ENCODE assay signal across 9 cellular contexts in genomic region chr4:99947190-99947578, GRCh38. TPM values are rescaled to one million over a fixed set of nuclear protein-coding genes. Genes with fewer than 3 reads are reported as not detected.
DNase-seq lines count a peak whose midpoint lies in the region; ATAC-seq, FAIRE-seq and TF ChIP-seq lines count a peak whose summit lies in the region.
"Had no signal": no experiment of that assay in that cellular context is flagged by ENCODE, and none has a peak within 500 bp of the region (broad histone marks: within the 10 kb centered on the region; RNA-seq: fewer than 3 reads in every experiment).

No MANE protein-coding gene starts in this region.

- TF ChIP-seq RAD21 in K562 (CRISPR knock-in tag; conservative IDR thresholded peaks at IDR 0.05 in 1 of 2, IDR thresholded peaks at IDR 0.05 in 1 of 2), result no peak

- no peak for FAIRE-seq in K562 (lab: Jason Lieb, UNC)
- FAIRE-seq: HTR-8/SVneo had no signal

- peaks cover 87% of the 10 kb centered on the region for H3K79me2 ChIP-seq in K562 (ENCODE audit: control insufficient read depth, insufficient read depth, low read length)

- H3K4me1 Mint-ChIP-seq in type B pancreatic cell (ENCODE audit: unreplicated experiment), result peaks cover 25% of the 10 kb centered on the region

- peak overlapping the region; percentile 83 for H3K4me2 ChIP-seq in K562 (ENCODE audit: insufficient read depth, low read length)

- intact Hi-C loops in heart left ventricle (cut with DNase I) (loop anchor here (2.0 to 10.0 kb wide), 10 partner anchors 50 to 385 kb away; partner anchors contain the start of genes TRMT10A (in 6 of the 10), LAMTOR3 (in 5 of the 10) and DAPP1 (in 1 of the 10)), cardiac septum (cut with DNase I) (loop anchor here (5.0 kb wide), 1 partner anchor 140 kb away; no protein-coding TSS in a partner anchor), K562 (cut with micrococcal nuclease) (loop anchor here (5.0 kb wide), 1 partner anchor 385 kb away; the partner anchor contains the start of gene TRMT10A), lower leg skin (cut with DNase I; ENCODE audit: low total_unique reads) (loop anchor here (10.0 kb wide), 1 partner anchor 52 kb away; the partner anchor contains the start of gene LAMTOR3)

- H3K4me3 ChIP-seq in heart left ventricle (peak overlapping the region; percentile 72 to 99 (median 94)), K562 (peak overlapping the region; percentile 87), lower leg skin (ENCODE audit: low read depth, poor library complexity, severe bottlenecking) (peak overlapping the region; percentile 94)

- no peaks in the 10 kb centered on the region for H3K9me1 ChIP-seq in K562 (ENCODE audit: control insufficient read depth, insufficient read depth, low read length)

- ATAC-seq in heart left ventricle (no peak), K562 (no peak), GM18520 (IDR thresholded peaks at IDR 0.05; ENCODE audit: unreplicated experiment) (no peak), HG02884 (IDR thresholded peaks at IDR 0.05; ENCODE audit: unreplicated experiment) (no peak), HG03139 (IDR thresholded peaks at IDR 0.05; ENCODE audit: unreplicated experiment) (no peak)

- H3K4me1 ChIP-seq in heart left ventricle, result peaks cover 0 to 62% (median 42%) of the 10 kb centered on the region in 12 donors
- H3K4me1 ChIP-seq in K562 (replicated peaks in 1 of 2; ENCODE audit: control insufficient read depth in 2 of 2, insufficient read depth in 2 of 2, low read length in 2 of 2), result peaks cover 14 to 19% of the 10 kb centered on the region in 2 experiments

- TF ChIP-seq POLR2A in heart left ventricle (IDR thresholded peaks at IDR 0.05) (no peak), K562 (conservative IDR thresholded peaks at IDR 0.05) (peak; percentile 62; the same call in 1 of the 2 replicates), lower leg skin (IDR thresholded peaks at IDR 0.05) (no peak)

- peak overlapping the region; percentile 92 for H3K4me3 Mint-ChIP-seq in type B pancreatic cell

- POLR2A ChIA-PET in K562 (lab: Yijun Ruan, JAX), result interaction anchor here (0.6 to 3.9 kb wide), 16 partner anchors 12 to 1494 kb away, joined by 3 to 20 read pairs (median 4); partner anchors contain the start of genes LAMTOR3 and TRMT10A

- 19 to 24% (median 21%) methylated on average over 8 of the region's 8 CpGs for WGBS in heart left ventricle, 4 donors
- under 1% methylated on average over 8 of the region's 8 CpGs for WGBS in K562 (ENCODE audit: insufficient coverage, low coverage, missing lambda C conversion rate)
- WGBS in lower leg skin, 2 donors, result 17% methylated on average over 8 of the region's 8 CpGs

- H2AFZ ChIP-seq in K562 (ENCODE audit: low read depth, low read length), result peak overlapping the region; percentile 74; the same call in 1 of the 2 replicates

- H3K27me3 Mint-ChIP-seq in type B pancreatic cell, result no peaks in the 10 kb centered on the region

- no peak for TF ChIP-seq EP300 in K562 (IDR thresholded peaks at IDR 0.05; ENCODE audit: low read length)

- no peaks in the 10 kb centered on the region for H3K27me3 ChIP-seq in heart left ventricle
- H3K27me3 ChIP-seq in K562 (ENCODE audit: control insufficient read depth in 2 of 2, insufficient read depth in 2 of 2, low read length in 2 of 2), result no peaks in the 10 kb centered on the region

- peak overlapping the region; percentile 74 to 96; a peak in 3 of 4 replicates for H3K9ac ChIP-seq in K562 (ENCODE audit: insufficient read depth in 1 of 2, low read depth in 2 of 2, low read length in 2 of 2)

- H3K36me3 ChIP-seq in heart left ventricle (peaks cover 0 to 10% (median 0%) of the 10 kb centered on the region in 9 donors), K562 (ENCODE audit: control insufficient read depth, insufficient read depth, low read length) (peaks cover 28% of the 10 kb centered on the region)

- H3K27ac Mint-ChIP-seq in type B pancreatic cell, result peak overlapping the region; percentile 95

- CTCF ChIA-PET in K562 (lab: Yijun Ruan, JAX; ENCODE audit: low intra/inter-chr PET ratio), result no interaction called here

- BruUV-seq in K562 (replicated peaks; lab: Mats Ljungman, UMichigan), result no TSS peak

- in situ Hi-C loops in K562 (cut with MboI), result no loop called here

- H3K36me3 Mint-ChIP-seq in type B pancreatic cell, result peaks cover 25% of the 10 kb centered on the region

- TF ChIP-seq CTCF in heart left ventricle (IDR thresholded peaks at IDR 0.05) (no peak), K562 (IDR thresholded peaks at IDR 0.05 in 2 of 3, conservative IDR thresholded peaks at IDR 0.05 in 1 of 3; ENCODE audit: insufficient read depth in 2 of 3, low read depth in 1 of 3, low read length in 3 of 3) (no peak), lower leg skin (IDR thresholded peaks at IDR 0.05) (no peak), type B pancreatic cell (conservative IDR thresholded peaks at IDR 0.05) (no peak)

- peaks cover 14% of the 10 kb centered on the region for H4K20me1 ChIP-seq in K562 (replicated peaks; ENCODE audit: control insufficient read depth, insufficient read depth, low read length)

- H3K9me3 ChIP-seq in heart left ventricle, result no peaks in the 10 kb centered on the region
- H3K9me3 ChIP-seq in K562 (replicated peaks; ENCODE audit: control insufficient read depth, insufficient read depth, low read depth, low read length), result no peaks in the 10 kb centered on the region

- peak overlapping the region; percentile 82 to 97 (median 94) for H3K27ac ChIP-seq in heart left ventricle
- peak overlapping the region; percentile 79 for H3K27ac ChIP-seq in K562 (ENCODE audit: extremely low read depth, low read depth, low read length)

- no peak for DNase-seq in heart left ventricle
- no peak for DNase-seq in cardiac septum (ENCODE audit: low spot score)
- no peak for DNase-seq in K562 (ENCODE audit: extremely low read depth in 1 of 4, low spot score in 3 of 4)
- DNase-seq in lower leg skin (ENCODE audit: low spot score in 2 of 2), result no peak
- DNase-seq in type B pancreatic cell (ENCODE audit: extremely low spot score, unreplicated experiment), result no peak

- H3K9me3 Mint-ChIP-seq in type B pancreatic cell, result no peaks in the 10 kb centered on the region

RNA-seq across cellular contexts. Expression of gene DNAJB14, which starts 0.8 kb away (rescaled TPM):
- 10 to 100 TPM in 7 of 9 donors, 1 to 10 TPM in 2; 8.9 to 26.7 (median 16.2) TPM for total RNA-seq in heart left ventricle
- 10 to 100 TPM in 1 of 2 donors, 1 to 10 TPM in 1; 5.4 to 11.5 TPM for polyA plus RNA-seq in heart left ventricle
- total RNA-seq in cardiac septum, result 19.5 TPM
- total RNA-seq in K562 (2011; cell fraction: chromatin; rRNA removed; ENCODE audit: low replicate concordance), result 14.2 and 64.8 TPM in 2 replicates
- 6.0 and 11.1 TPM in 2 replicates for total RNA-seq in K562 (2011; cell fraction: nucleolus; rRNA removed)
- total RNA-seq in K562 (2011; cell fraction: nucleoplasm; rRNA removed), result 35.4 and 96.1 TPM in 2 replicates
- total RNA-seq in K562 (2014; rRNA removed), result 10.1 and 17.8 TPM in 2 replicates
- 23.1 and 28.6 TPM in 2 replicates for total RNA-seq in K562 (2014; rRNA removed; fragmentation: Illumina TruSeq; extraction: Trizol)
- 20.3 and 21.0 TPM in 2 replicates for total RNA-seq in K562 (2015; rRNA removed; fragmentation: Illumina TruSeq; extraction: Trizol)
- 28.0 and 30.2 TPM in 2 replicates for total RNA-seq in K562 (2021)
- 9.9 and 13.2 TPM in 2 replicates for polyA plus RNA-seq in K562 (2011; rRNA removed)
- polyA plus RNA-seq in K562 (2011; cell fraction: cytosol; rRNA removed), result 6.3 and 8.7 TPM in 2 replicates
- 10.8 and 12.5 TPM in 2 replicates for polyA plus RNA-seq in K562 (2011; cell fraction: nucleus; rRNA removed)
- 20.2 and 27.4 TPM in 2 replicates for polyA plus RNA-seq in K562 (2012)
- 12.7 and 14.3 TPM in 2 replicates for polyA plus RNA-seq in K562 (2014; fragmentation: Illumina TruSeq; extraction: Trizol)
- 1 to 10 TPM; 5.5 to 7.0 TPM for polyA plus RNA-seq in K562 (2014; fragmentation: Nextera tagmentation; extraction: Ambion mirVana)
- 9.1 and 20.4 TPM in 2 replicates for polyA plus RNA-seq in K562 (2014; rRNA removed)
- 23.9 and 29.7 TPM in 2 replicates for polyA minus RNA-seq in K562 (2011; rRNA and poly(A)+ RNA removed)
- 6.5 and 9.5 TPM in 2 replicates for polyA minus RNA-seq in K562 (2011; cell fraction: cytosol; rRNA and poly(A)+ RNA removed)
- polyA minus RNA-seq in K562 (2011; cell fraction: nucleus; rRNA and poly(A)+ RNA removed), result 22.2 and 33.1 TPM in 2 replicates
- total RNA-seq in lower leg skin, result 10 to 100 TPM; 18.4 to 64.9 (median 19.8) TPM
- 39.8 and 43.5 TPM in 2 replicates for total RNA-seq in type B pancreatic cell (ENCODE audit: low replicate concordance)

RNA-seq across cellular contexts. Expression of gene H2AZ1, which starts 2.9 kb away (rescaled TPM):
- total RNA-seq in heart left ventricle, result 100 to 1,000 TPM in 3 of 9 donors, 10 to 100 TPM in 6; 41.1 to 160 (median 81.9) TPM
- polyA plus RNA-seq in heart left ventricle, result 100 to 1,000 TPM in 1 of 2 donors, 10 to 100 TPM in 1; 57.3 to 255 TPM
- total RNA-seq in cardiac septum, result 49.5 TPM
- total RNA-seq in K562 (2011; cell fraction: chromatin; rRNA removed; ENCODE audit: low replicate concordance), result 185 and 226 TPM in 2 replicates
- total RNA-seq in K562 (2011; cell fraction: nucleolus; rRNA removed), result 268 TPM in 2 replicates
- total RNA-seq in K562 (2011; cell fraction: nucleoplasm; rRNA removed), result 275 and 292 TPM in 2 replicates
- 552 and 605 TPM in 2 replicates for total RNA-seq in K562 (2014; rRNA removed)
- total RNA-seq in K562 (2014; rRNA removed; fragmentation: Illumina TruSeq; extraction: Trizol), result 880 and 938 TPM in 2 replicates
- 753 and 768 TPM in 2 replicates for total RNA-seq in K562 (2015; rRNA removed; fragmentation: Illumina TruSeq; extraction: Trizol)
- 718 and 751 TPM in 2 replicates for total RNA-seq in K562 (2021)
- polyA plus RNA-seq in K562 (2011; rRNA removed), result 738 and 1,020 TPM in 2 replicates
- 388 and 531 TPM in 2 replicates for polyA plus RNA-seq in K562 (2011; cell fraction: cytosol; rRNA removed)
- 230 and 324 TPM in 2 replicates for polyA plus RNA-seq in K562 (2011; cell fraction: nucleus; rRNA removed)
- 967 and 1,116 TPM in 2 replicates for polyA plus RNA-seq in K562 (2012)
- 625 and 744 TPM in 2 replicates for polyA plus RNA-seq in K562 (2014; fragmentation: Illumina TruSeq; extraction: Trizol)
- 1,000 to 10,000 TPM; 3,608 to 4,380 TPM for polyA plus RNA-seq in K562 (2014; fragmentation: Nextera tagmentation; extraction: Ambion mirVana)
- 687 and 854 TPM in 2 replicates for polyA plus RNA-seq in K562 (2014; rRNA removed)
- polyA minus RNA-seq in K562 (2011; rRNA and poly(A)+ RNA removed), result 546 and 663 TPM in 2 replicates
- polyA minus RNA-seq in K562 (2011; cell fraction: cytosol; rRNA and poly(A)+ RNA removed), result 149 and 203 TPM in 2 replicates
- polyA minus RNA-seq in K562 (2011; cell fraction: nucleus; rRNA and poly(A)+ RNA removed), result 59.6 and 110 TPM in 2 replicates
- 100 to 1,000 TPM; 115 to 243 (median 130) TPM for total RNA-seq in lower leg skin
- total RNA-seq in type B pancreatic cell (ENCODE audit: low replicate concordance), result 207 and 386 TPM in 2 replicates

RNA-seq across cellular contexts. Expression of gene LAMTOR3, which starts 53.0 kb away (rescaled TPM):
- total RNA-seq in heart left ventricle (10 to 100 TPM; 26.6 to 40.0 (median 32.9) TPM), cardiac septum (26.4 TPM), K562 (2014; rRNA removed) (17.9 and 22.5 TPM in 2 replicates), K562 (2014; rRNA removed; fragmentation: Illumina TruSeq; extraction: Trizol) (58.0 and 65.7 TPM in 2 replicates), K562 (2015; rRNA removed; fragmentation: Illumina TruSeq; extraction: Trizol) (53.0 and 59.4 TPM in 2 replicates), K562 (2021) (38.4 and 40.1 TPM in 2 replicates), lower leg skin (10 to 100 TPM; 33.6 to 51.2 (median 41.2) TPM), type B pancreatic cell (ENCODE audit: low replicate concordance) (47.1 and 54.0 TPM in 2 replicates)
- polyA plus RNA-seq in heart left ventricle (10 to 100 TPM; 34.1 to 36.7 TPM), K562 (2011; rRNA removed) (61.8 and 85.7 TPM in 2 replicates), K562 (2014; fragmentation: Illumina TruSeq; extraction: Trizol) (53.3 and 70.7 TPM in 2 replicates), K562 (2014; fragmentation: Nextera tagmentation; extraction: Ambion mirVana) (100 to 1,000 TPM; 136 to 146 TPM), K562 (2014; rRNA removed) (38.3 and 41.9 TPM in 2 replicates)
- total RNA-seq in K562 (2011; cell fraction: chromatin; rRNA removed; ENCODE audit: low replicate concordance), result 3.5 and 8.5 TPM in 2 replicates
- 2.2 and 2.5 TPM in 2 replicates for total RNA-seq in K562 (2011; cell fraction: nucleolus; rRNA removed)
- 6.6 and 11.1 TPM in 2 replicates for total RNA-seq in K562 (2011; cell fraction: nucleoplasm; rRNA removed)
- polyA plus RNA-seq in K562 (2011; cell fraction: cytosol; rRNA removed), result 14.2 and 38.6 TPM in 2 replicates
- polyA plus RNA-seq in K562 (2011; cell fraction: nucleus; rRNA removed), result 6.8 and 13.5 TPM in 2 replicates
- 36.3 and 50.4 TPM in 2 replicates for polyA plus RNA-seq in K562 (2012)
- 28.5 and 30.6 TPM in 2 replicates for polyA minus RNA-seq in K562 (2011; rRNA and poly(A)+ RNA removed)
- 9.2 and 14.9 TPM in 2 replicates for polyA minus RNA-seq in K562 (2011; cell fraction: cytosol; rRNA and poly(A)+ RNA removed)
- polyA minus RNA-seq in K562 (2011; cell fraction: nucleus; rRNA and poly(A)+ RNA removed), result 2.6 and 4.4 TPM in 2 replicates
